Comparison of ENCODE assay signal across 8 cellular contexts in the genomic region with DNA sequence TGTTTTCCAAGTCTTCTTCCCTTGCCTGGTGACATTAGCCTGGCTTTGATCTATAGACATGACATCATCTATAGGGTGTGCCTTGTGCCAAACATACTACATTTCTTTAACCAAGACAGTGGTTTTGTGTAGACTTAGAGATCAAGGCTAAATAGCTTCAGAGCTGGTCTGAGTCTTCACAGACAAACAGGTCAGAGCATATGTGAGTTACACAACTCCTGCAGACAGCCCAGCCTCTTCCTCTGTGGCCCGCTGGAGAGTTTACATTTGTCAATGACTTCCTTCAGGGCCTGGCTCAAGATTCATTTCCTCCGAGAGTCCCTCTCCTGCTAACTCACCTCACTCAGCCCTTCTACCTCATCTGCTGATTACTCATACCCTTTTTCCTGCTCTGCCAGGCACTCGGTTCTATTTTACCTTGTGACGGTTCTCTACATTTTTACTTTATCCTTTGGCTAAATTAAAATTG.
A peak's percentile ranks its signal among the peaks of the same experiment; 100 is the strongest.
DNase-seq lines count a peak whose midpoint lies in the region; ATAC-seq and TF ChIP-seq lines count a peak whose summit lies in the region.

No MANE protein-coding gene starts in this region.

- TF ChIP-seq CTCF in HEK293 (tag by site-specific recombination; IDR thresholded peaks at IDR 0.05) (no peak), parathyroid adenoma (IDR thresholded peaks at IDR 0.05) (no peak), MM.1S (IDR thresholded peaks at IDR 0.05; ENCODE audit: low read length) (no peak)

- no peaks in the 10 kb centered on the region for H3K9me2 ChIP-seq in MM.1S (replicated peaks; ENCODE audit: insufficient read depth, low read length)

- no peaks in the 10 kb centered on the region for H3K79me2 ChIP-seq in parathyroid adenoma
- no peaks in the 10 kb centered on the region for H3K79me2 ChIP-seq in MM.1S (ENCODE audit: low read length)

- no peak overlapping the region for H3K9ac ChIP-seq in parathyroid adenoma
- H3K9ac ChIP-seq in MM.1S (ENCODE audit: low read length) = no peak overlapping the region

- DNase-seq in A172 (ENCODE audit: low spot score) (peak; percentile 88), T1000 (lab: John Stamatoyannopoulos, UW) (peak; percentile 17), fibroblast of the conjunctiva (ENCODE audit: low read depth) (peak; percentile 20), MM.1S (no peak)

- H3K27ac ChIP-seq in HEK293 (ENCODE audit: extremely low read depth, low read depth, low read length) = no peak overlapping the region
- peak overlapping the region; percentile 78 for H3K27ac ChIP-seq in parathyroid adenoma
- H3K27ac ChIP-seq in MM.1S (ENCODE audit: low read length) = no peak overlapping the region

- no peaks in the 10 kb centered on the region for H4K20me1 ChIP-seq in MM.1S (ENCODE audit: insufficient read depth, low read length)

- no peaks in the 10 kb centered on the region for H3F3A ChIP-seq in MM.1S (ENCODE audit: insufficient read depth, low read length)

- H3K36me3 ChIP-seq in HEK293 (ENCODE audit: control insufficient read depth in 2 of 2, insufficient read depth in 1 of 2, low read length in 2 of 2) = no peaks in the 10 kb centered on the region
- H3K36me3 ChIP-seq in parathyroid adenoma (ENCODE audit: control insufficient read depth, insufficient read depth, low read length) = no peaks in the 10 kb centered on the region
- H3K36me3 ChIP-seq in MM.1S (replicated peaks; ENCODE audit: insufficient read depth, low read length) = no peaks in the 10 kb centered on the region

- H2AFZ ChIP-seq in parathyroid adenoma = peak overlapping the region; percentile 82
- H2AFZ ChIP-seq in MM.1S (ENCODE audit: low read length) = no peak overlapping the region

- H3K4me3 ChIP-seq in HEK293 (ENCODE audit: low read depth, low read length) (no peak overlapping the region), parathyroid adenoma (ENCODE audit: low read depth, low read length) (no peak overlapping the region), MM.1S (ENCODE audit: low read length) (no peak overlapping the region)

- H3K4me2 ChIP-seq in parathyroid adenoma (ENCODE audit: low read length) (peak overlapping the region; percentile 32), MM.1S (ENCODE audit: low read depth, low read length) (no peak overlapping the region)

- POLR2A ChIA-PET in HEK293 (lab: Yijun Ruan, JAX) = interaction anchor here (0.5 kb wide), 1 partner anchor 183 kb away, joined by 10 read pairs; no protein-coding TSS in a partner anchor

- H3K4me1 ChIP-seq in HEK293 (ENCODE audit: control insufficient read depth, insufficient read depth, low read length) (peaks cover 13% of the 10 kb centered on the region), parathyroid adenoma (peaks cover 29% of the 10 kb centered on the region), MM.1S (ENCODE audit: low read length) (no peaks in the 10 kb centered on the region)

- H3K27me3 ChIP-seq in parathyroid adenoma (ENCODE audit: control insufficient read depth, insufficient read depth, low read length) = no peaks in the 10 kb centered on the region
- H3K27me3 ChIP-seq in MM.1S (replicated peaks; ENCODE audit: insufficient read depth, low read length) = no peaks in the 10 kb centered on the region

- no peak for ATAC-seq in GM19023 (IDR thresholded peaks at IDR 0.05; ENCODE audit: unreplicated experiment)
- no peak for ATAC-seq in HG02938 (IDR thresholded peaks at IDR 0.05; ENCODE audit: unreplicated experiment)

- CTCF ChIA-PET in HEK293 (lab: Yijun Ruan, JAX) = no interaction called here

- no peaks in the 10 kb centered on the region for H3K9me3 ChIP-seq in HEK293 (ENCODE audit: control insufficient read depth, insufficient read depth, low read depth, low read length)
- H3K9me3 ChIP-seq in parathyroid adenoma (ENCODE audit: control insufficient read depth, low read length) = no peaks in the 10 kb centered on the region
- no peaks in the 10 kb centered on the region for H3K9me3 ChIP-seq in MM.1S (replicated peaks; ENCODE audit: insufficient read depth, low read length)

TF ChIP-seq in HEK293, 187 proteins besides CTCF, POLR2A, EP300 and RAD21 (continues in another document):
- TF ChIP-seq ZNF785 (tag by site-specific recombination; IDR thresholded peaks at IDR 0.05) = no peak
- no peak for TF ChIP-seq ZNF626 (tag by site-specific recombination; IDR thresholded peaks at IDR 0.05)
- TF ChIP-seq ZBTB8A (tag by site-specific recombination; IDR thresholded peaks at IDR 0.05) = no peak
- TF ChIP-seq ZNF645 (tag by site-specific recombination; IDR thresholded peaks at IDR 0.05) = no peak
- no peak for TF ChIP-seq ZNF121 (tag by site-specific recombination; IDR thresholded peaks at IDR 0.05)
- TF ChIP-seq ZFP69B (tag by site-specific recombination; IDR thresholded peaks at IDR 0.05) = no peak
- no peak for TF ChIP-seq WT1 (tag by site-specific recombination; IDR thresholded peaks at IDR 0.05)
- TF ChIP-seq ZNF76 (tag by site-specific recombination; IDR thresholded peaks at IDR 0.05; ENCODE audit: borderline replicate concordance, low read depth) = no peak
- TF ChIP-seq, protein P1, sequence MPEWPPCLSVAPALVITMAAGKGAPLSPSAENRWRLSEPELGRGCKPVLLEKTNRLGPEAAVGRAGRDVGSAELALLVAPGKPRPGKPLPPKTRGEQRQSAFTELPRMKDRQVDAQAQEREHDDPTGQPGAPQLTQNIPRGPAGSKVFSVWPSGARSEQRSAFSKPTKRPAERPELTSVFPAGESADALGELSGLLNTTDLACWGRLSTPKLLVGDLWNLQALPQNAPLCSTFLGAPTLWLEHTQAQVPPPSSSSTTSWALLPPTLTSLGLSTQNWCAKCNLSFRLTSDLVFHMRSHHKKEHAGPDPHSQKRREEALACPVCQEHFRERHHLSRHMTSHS (tag by site-specific recombination; IDR thresholded peaks at IDR 0.05) = no peak
- TF ChIP-seq ZNF433 (tag by site-specific recombination; IDR thresholded peaks at IDR 0.05; ENCODE audit: low read depth) = no peak
- TF ChIP-seq ZNF10 (tag by site-specific recombination; IDR thresholded peaks at IDR 0.05) = peak; percentile 87
- TF ChIP-seq, protein P2, sequence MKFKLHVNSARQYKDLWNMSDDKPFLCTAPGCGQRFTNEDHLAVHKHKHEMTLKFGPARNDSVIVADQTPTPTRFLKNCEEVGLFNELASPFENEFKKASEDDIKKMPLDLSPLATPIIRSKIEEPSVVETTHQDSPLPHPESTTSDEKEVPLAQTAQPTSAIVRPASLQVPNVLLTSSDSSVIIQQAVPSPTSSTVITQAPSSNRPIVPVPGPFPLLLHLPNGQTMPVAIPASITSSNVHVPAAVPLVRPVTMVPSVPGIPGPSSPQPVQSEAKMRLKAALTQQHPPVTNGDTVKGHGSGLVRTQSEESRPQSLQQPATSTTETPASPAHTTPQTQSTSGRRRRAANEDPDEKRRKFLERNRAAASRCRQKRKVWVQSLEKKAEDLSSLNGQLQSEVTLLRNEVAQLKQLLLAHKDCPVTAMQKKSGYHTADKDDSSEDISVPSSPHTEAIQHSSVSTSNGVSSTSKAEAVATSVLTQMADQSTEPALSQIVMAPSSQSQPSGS (tag by site-specific recombination; IDR thresholded peaks at IDR 0.05; ENCODE audit: low read depth) = peak; percentile 91
- no peak for TF ChIP-seq ZNF510 (tag by site-specific recombination; IDR thresholded peaks at IDR 0.05; ENCODE audit: insufficient replicate concordance)
- TF ChIP-seq ZNF335 (tag by site-specific recombination; conservative IDR thresholded peaks at IDR 0.05) = 0 out of 2 replicates have a peak, but pooled peaks have one; percentile 12
- no peak for TF ChIP-seq BCL11B (tag by site-specific recombination; IDR thresholded peaks at IDR 0.05; ENCODE audit: low read depth)
- no peak for TF ChIP-seq KLF16 (tag by site-specific recombination; IDR thresholded peaks at IDR 0.05)
- no peak for TF ChIP-seq RBAK (tag by site-specific recombination; IDR thresholded peaks at IDR 0.05)
- TF ChIP-seq ZNF558 (tag by site-specific recombination; IDR thresholded peaks at IDR 0.05) = no peak
- no peak for TF ChIP-seq ZNF423 (tag by site-specific recombination; IDR thresholded peaks at IDR 0.05)
- TF ChIP-seq ZNF501 (tag by site-specific recombination; IDR thresholded peaks at IDR 0.05) = no peak
- TF ChIP-seq, protein P3, sequence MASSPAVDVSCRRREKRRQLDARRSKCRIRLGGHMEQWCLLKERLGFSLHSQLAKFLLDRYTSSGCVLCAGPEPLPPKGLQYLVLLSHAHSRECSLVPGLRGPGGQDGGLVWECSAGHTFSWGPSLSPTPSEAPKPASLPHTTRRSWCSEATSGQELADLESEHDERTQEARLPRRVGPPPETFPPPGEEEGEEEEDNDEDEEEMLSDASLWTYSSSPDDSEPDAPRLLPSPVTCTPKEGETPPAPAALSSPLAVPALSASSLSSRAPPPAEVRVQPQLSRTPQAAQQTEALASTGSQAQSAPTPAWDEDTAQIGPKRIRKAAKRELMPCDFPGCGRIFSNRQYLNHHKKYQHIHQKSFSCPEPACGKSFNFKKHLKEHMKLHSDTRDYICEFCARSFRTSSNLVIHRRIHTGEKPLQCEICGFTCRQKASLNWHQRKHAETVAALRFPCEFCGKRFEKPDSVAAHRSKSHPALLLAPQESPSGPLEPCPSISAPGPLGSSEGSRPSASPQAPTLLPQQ (tag by site-specific recombination; IDR thresholded peaks at IDR 0.05) = no peak
- TF ChIP-seq ZNF211 (tag by site-specific recombination; IDR thresholded peaks at IDR 0.05; ENCODE audit: low read depth) = no peak
- no peak for TF ChIP-seq ZBTB26 (tag by site-specific recombination; optimal IDR thresholded peaks at IDR 0.05)
- no peak for TF ChIP-seq PRDM1 (tag by site-specific recombination; IDR thresholded peaks at IDR 0.05)
